In the genomic region with DNA sequence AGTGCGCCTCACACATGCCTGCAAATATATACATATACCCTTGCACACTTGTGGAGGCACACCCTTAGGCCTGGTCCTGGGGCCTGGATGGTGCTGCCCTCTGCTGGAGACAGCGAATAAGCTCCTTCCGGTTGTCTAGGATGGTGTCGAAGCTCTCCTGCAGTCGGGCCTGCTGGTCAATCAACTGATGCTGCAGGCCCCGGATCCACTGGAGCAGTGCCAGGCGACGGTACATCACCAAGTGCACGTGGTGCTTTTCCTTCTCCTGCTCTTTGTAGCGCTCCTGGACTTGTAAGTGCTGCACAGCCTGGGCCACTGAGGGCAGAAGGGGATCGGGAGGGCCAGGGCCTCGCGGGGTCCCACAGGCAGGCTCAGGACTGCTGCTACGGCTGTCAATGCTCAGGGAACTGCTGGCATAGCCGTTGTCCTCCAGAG, we compare ENCODE assay signal across 1 cellular context.
TF ChIP-seq lines count a peak whose summit lies in the region.

No MANE protein-coding gene starts in this region.

TF ChIP-seq in IMR-90, 13 proteins besides CTCF, POLR2A, EP300 and RAD21:
- TF ChIP-seq MXI1 (IDR thresholded peaks at IDR 0.05; ENCODE audit: borderline replicate concordance, low read depth, low read length) (no peak), RCOR1 (IDR thresholded peaks at IDR 0.05; ENCODE audit: insufficient replicate concordance, low read length) (no peak), SMC3 (IDR thresholded peaks at IDR 0.05; ENCODE audit: low read depth, low read length) (peak; percentile 62), MAZ (IDR thresholded peaks at IDR 0.05; ENCODE audit: borderline replicate concordance, low read depth, low read length) (no peak), MAFK (IDR thresholded peaks at IDR 0.05; ENCODE audit: low read depth, low read length) (no peak)
